ENCODE assay signal across 8 cellular contexts in the genomic region with DNA sequence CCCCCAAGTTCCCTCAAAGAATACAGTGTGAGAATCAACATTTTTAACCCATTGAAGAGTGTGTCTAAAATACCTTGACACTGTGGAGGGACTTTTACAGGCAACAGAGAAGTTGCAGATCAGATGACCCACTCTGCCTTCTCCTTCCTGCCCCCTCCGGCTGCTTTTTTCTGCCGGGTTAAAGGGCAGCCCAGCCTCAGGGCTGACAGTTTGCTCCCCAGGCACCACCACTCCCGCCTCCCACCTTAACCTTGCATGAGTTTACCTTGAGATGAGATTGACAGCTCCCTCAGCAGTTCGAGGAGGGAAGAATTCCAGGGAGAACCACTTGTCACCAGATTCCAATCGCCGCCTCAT. TPM values are rescaled to one million over a fixed set of nuclear protein-coding genes. Genes with fewer than 3 reads are reported as not detected.
DNase-seq lines count a peak whose midpoint lies in the region; ATAC-seq and TF ChIP-seq lines count a peak whose summit lies in the region.

No MANE protein-coding gene starts in this region.

- ATAC-seq in CD4-positive, alpha-beta T cell (ENCODE audit: poor library complexity), result no peak
- ATAC-seq in GM21825 (IDR thresholded peaks at IDR 0.05; ENCODE audit: unreplicated experiment) (no peak), GM21381 (IDR thresholded peaks at IDR 0.05; ENCODE audit: unreplicated experiment) (no peak)

- DNase-seq in CD4-positive, alpha-beta T cell, result no peak
- no peak for DNase-seq in esophagus squamous epithelium (lab: John Stamatoyannopoulos, UW)
- DNase-seq in neural progenitor cell (ENCODE audit: low spot score), result peak; percentile 9
- DNase-seq in MV-4-11 (lab: John Stamatoyannopoulos, UW), result no peak
- no peak for DNase-seq in OCI-M2 (lab: John Stamatoyannopoulos, UW; ENCODE audit: unreplicated experiment)

- H3F3A ChIP-seq in SU-DHL-6 (ENCODE audit: insufficient read depth) (peaks cover 10% of the 10 kb centered on the region), neural progenitor cell (ENCODE audit: low read depth) (peaks cover 38% of the 10 kb centered on the region)

- TF ChIP-seq POLR2A in esophagus squamous epithelium (IDR thresholded peaks at IDR 0.05), result no peak

- H3K27ac Mint-ChIP-seq in CD4-positive, alpha-beta T cell, result peak overlapping the region; percentile 91
- peak overlapping the region; percentile 50 for H3K27ac Mint-ChIP-seq in neural progenitor cell

- H3K9me3 ChIP-seq in CD4-positive, alpha-beta T cell (ENCODE audit: control insufficient read depth, low read length), result no peaks in the 10 kb centered on the region
- no peaks in the 10 kb centered on the region for H3K9me3 ChIP-seq in SU-DHL-6 (ENCODE audit: insufficient read depth, low read length)
- no peaks in the 10 kb centered on the region for H3K9me3 ChIP-seq in esophagus squamous epithelium
- no peaks in the 10 kb centered on the region for H3K9me3 ChIP-seq in neural progenitor cell (ENCODE audit: low read depth)

- H3K4me1 ChIP-seq in esophagus squamous epithelium (peaks cover 32 to 71% (median 41%) of the 10 kb centered on the region in 3 donors), neural progenitor cell (peaks cover 36% of the 10 kb centered on the region)

- H3K4me2 ChIP-seq in SU-DHL-6 (ENCODE audit: low read depth, low read length, poor library complexity, severe bottlenecking) (peak overlapping the region; percentile 99), neural progenitor cell (peak overlapping the region; percentile 88)

- H3K9me2 ChIP-seq in SU-DHL-6 (replicated peaks; ENCODE audit: insufficient read depth, low read length), result no peaks in the 10 kb centered on the region

- H3K9me3 Mint-ChIP-seq in CD4-positive, alpha-beta T cell, result no peaks in the 10 kb centered on the region
- H3K9me3 Mint-ChIP-seq in neural progenitor cell, result no peaks in the 10 kb centered on the region

- peak overlapping the region; percentile 99 for H3K4me3 Mint-ChIP-seq in CD4-positive, alpha-beta T cell
- peak overlapping the region; percentile 96 for H3K4me3 Mint-ChIP-seq in neural progenitor cell

- peak overlapping the region; percentile 52 for H3K9ac ChIP-seq in SU-DHL-6 (ENCODE audit: low read length)
- no peak overlapping the region for H3K9ac ChIP-seq in neural progenitor cell

- H4K20me1 ChIP-seq in SU-DHL-6 (ENCODE audit: low read depth, low read length) (no peaks in the 10 kb centered on the region), neural progenitor cell (ENCODE audit: low read depth) (peaks cover 20% of the 10 kb centered on the region)

- CTCF ChIA-PET in CD4-positive, alpha-beta T cell (lab: Charles Lee), result interaction anchor here (1.0 to 1.2 kb wide), 2 partner anchors 139 to 152 kb away, joined by 4 read pairs; partner anchors contain the start of gene FBXO6

- peaks cover 46% of the 10 kb centered on the region for H3K36me3 Mint-ChIP-seq in CD4-positive, alpha-beta T cell (ENCODE audit: low read depth)
- H3K36me3 Mint-ChIP-seq in neural progenitor cell, result peaks cover 6% of the 10 kb centered on the region

- POLR2A ChIA-PET in CD4-positive, alpha-beta T cell (lab: Charles Lee), result interaction anchor here (1.1 to 2.6 kb wide), 3 partner anchors 83 to 107 kb away, joined by 3 to 20 read pairs (median 11); no protein-coding TSS in a partner anchor

- H3K27me3 ChIP-seq in CD4-positive, alpha-beta T cell (ENCODE audit: control insufficient read depth, insufficient read depth, low read length), result no peaks in the 10 kb centered on the region
- H3K27me3 ChIP-seq in SU-DHL-6 (ENCODE audit: low read length) (no peaks in the 10 kb centered on the region), esophagus squamous epithelium (no peaks in the 10 kb centered on the region), neural progenitor cell (no peaks in the 10 kb centered on the region)

- H2AFZ ChIP-seq in SU-DHL-6 (ENCODE audit: low read depth, low read length, severe bottlenecking) (no peak overlapping the region), neural progenitor cell (replicated peaks) (no peak overlapping the region)

- peak overlapping the region; percentile 38 for H3K27ac ChIP-seq in CD4-positive, alpha-beta T cell (ENCODE audit: low read depth, low read length)
- H3K27ac ChIP-seq in SU-DHL-6 (ENCODE audit: low read depth, low read length) (no peak overlapping the region), esophagus squamous epithelium (peak overlapping the region; percentile 95 to 100 (median 99)), neural progenitor cell (no peak overlapping the region)

- H3K36me3 ChIP-seq in SU-DHL-6 (ENCODE audit: low read length) (no peaks in the 10 kb centered on the region; the same call in 1 of the 2 replicates), esophagus squamous epithelium (peaks cover 9 to 44% (median 15%) of the 10 kb centered on the region in 3 donors), neural progenitor cell (no peaks in the 10 kb centered on the region)

- 28 to 36% methylated on average over 6 of the region's 6 CpGs for WGBS in esophagus squamous epithelium, 2 donors

- TF ChIP-seq CTCF in CD4-positive, alpha-beta T cell (IDR thresholded peaks at IDR 0.05), result no peak
- TF ChIP-seq CTCF in SU-DHL-6 (IDR thresholded peaks at IDR 0.05; ENCODE audit: insufficient read depth, low read length, poor library complexity, severe bottlenecking) (no peak), esophagus squamous epithelium (IDR thresholded peaks at IDR 0.05) (no peak), neural progenitor cell (IDR thresholded peaks at IDR 0.05) (no peak)

- peaks cover 52% of the 10 kb centered on the region for H3K4me1 Mint-ChIP-seq in CD4-positive, alpha-beta T cell (ENCODE audit: low read depth)
- H3K4me1 Mint-ChIP-seq in neural progenitor cell, result peaks cover 51% of the 10 kb centered on the region

- no peaks in the 10 kb centered on the region for H3K27me3 Mint-ChIP-seq in CD4-positive, alpha-beta T cell
- H3K27me3 Mint-ChIP-seq in neural progenitor cell (ENCODE audit: insufficient read depth, low read depth), result peaks cover 6% of the 10 kb centered on the region

- H3K79me2 ChIP-seq in SU-DHL-6 (ENCODE audit: insufficient read depth, low read length) (peaks cover 26% of the 10 kb centered on the region), neural progenitor cell (ENCODE audit: low read depth) (peaks cover 26% of the 10 kb centered on the region)

- H3K4me3 ChIP-seq in SU-DHL-6 (ENCODE audit: insufficient read depth, low read length, poor library complexity, severe bottlenecking), result peak overlapping the region; percentile 21
- peak overlapping the region; percentile 27 to 77 (median 56) for H3K4me3 ChIP-seq in esophagus squamous epithelium
- H3K4me3 ChIP-seq in neural progenitor cell, result peak overlapping the region; percentile 51

- intact Hi-C loops in CD4-positive, alpha-beta T cell (cut with DNase I, micrococcal nuclease), result loop anchor here in 1 of 2 experiments (2.0 to 5.0 kb wide), 2 partner anchors 65 to 122 kb away; partner anchors contain the start of genes AGTRAP and MAD2L2
- intact Hi-C loops in esophagus squamous epithelium (cut with DNase I), result no loop called here

RNA-seq across cellular contexts. Expression of gene MTHFR, which starts 3.2 kb away (rescaled TPM):
- total RNA-seq in CD4-positive, alpha-beta T cell, result 10 to 100 TPM; 30.8 to 31.3 TPM
- total RNA-seq in esophagus squamous epithelium, result 10 to 100 TPM; 15.6 to 30.1 (median 25.4) TPM
- total RNA-seq in neural progenitor cell (ENCODE audit: low replicate concordance), result 7.0 and 14.3 TPM in 2 replicates

RNA-seq across cellular contexts. Expression of gene CLCN6, which starts 3.4 kb away (rescaled TPM):
- total RNA-seq in CD4-positive, alpha-beta T cell, result 10 to 100 TPM; 10.9 to 11.2 TPM
- total RNA-seq in esophagus squamous epithelium (10 to 100 TPM in 2 of 4 donors, 1 to 10 TPM in 2; 4.2 to 13.5 (median 9.9) TPM), neural progenitor cell (ENCODE audit: low replicate concordance) (10.3 and 15.6 TPM in 2 replicates)

RNA-seq across cellular contexts. Expression of gene C1orf167, which starts 40.6 kb away (rescaled TPM):
- not detected for total RNA-seq in CD4-positive, alpha-beta T cell
- total RNA-seq in esophagus squamous epithelium (1 to 10 TPM in 1 of 4 donors, under 1 TPM in 2, not detected in 1; 0.31 to 2.6 (median 0.76) TPM), neural progenitor cell (ENCODE audit: low replicate concordance) (0.22 TPM in 1 of 2 replicates, not detected in the other)

RNA-seq across cellular contexts. Expression of gene NPPA, which starts 45.0 kb away (rescaled TPM):
- not detected for total RNA-seq in CD4-positive, alpha-beta T cell
- total RNA-seq in esophagus squamous epithelium (not detected), neural progenitor cell (ENCODE audit: low replicate concordance) (not detected in 2 replicates)

RNA-seq across cellular contexts. Expression of gene NPPB, which starts 56.2 kb away (rescaled TPM):
- total RNA-seq in CD4-positive, alpha-beta T cell, result not detected
- total RNA-seq in esophagus squamous epithelium (not detected), neural progenitor cell (ENCODE audit: low replicate concordance) (not detected in 2 replicates)

Comparison
In these comparisons a context has a peak if more than half of its experiments do, and no peak if none do; other contexts are left out.
1. H3K27ac ChIP-seq: peak in CD4-positive, alpha-beta T cell (single experiment) and esophagus squamous epithelium (4 of 4); none in SU-DHL-6 (single experiment) and neural progenitor cell (single experiment).
2. Peak in every context shown above with its lines, with median percentiles within 50 percentile points of each other: H3K4me3 ChIP-seq.